Comparison of ENCODE assay signal across 17 cellular contexts in genomic region chr22:22871536-22872278, GRCh38. TPM values are rescaled to one million over a fixed set of nuclear protein-coding genes. Genes with fewer than 3 reads are reported as not detected.
A peak's percentile ranks its signal among the peaks of the same experiment; 100 is the strongest.
DNase-seq lines count a peak whose midpoint lies in the region; ATAC-seq, FAIRE-seq and TF ChIP-seq lines count a peak whose summit lies in the region.
"Had no signal": no experiment of that assay in that cellular context is flagged by ENCODE, and none has a peak within 500 bp of the region (broad histone marks: within the 10 kb centered on the region; RNA-seq: fewer than 3 reads in every experiment).

No MANE protein-coding gene starts in this region.

- H3K4me3 ChIP-seq in bronchial epithelial cell (ENCODE audit: low read depth, low read length), result no peak overlapping the region

- H3K36me3 ChIP-seq in bronchial epithelial cell (ENCODE audit: control insufficient read depth, insufficient read depth, low read length), result no peaks in the 10 kb centered on the region

- TF ChIP-seq CTCF in bronchial epithelial cell (IDR thresholded peaks at IDR 0.05; ENCODE audit: insufficient read depth, low read length, severe bottlenecking), result no peak

- peaks cover 47% of the 10 kb centered on the region for H3K27me3 Mint-ChIP-seq in activated CD4-positive, alpha-beta T cell treated with anti-CD3 and anti-CD28 coated beads, Interleukin-2, amount 10 ng/mL, durations not matched to agents 7 days and 5 days
- H3K27me3 Mint-ChIP-seq in stimulated activated memory B cell treated with anti-CD40 and anti-IgM and Interleukin-4, amounts not matched to agents 10 μg/mL and 1 μg/mL and 100 μg/mL, for 72 hours, result peaks cover 9% of the 10 kb centered on the region

- H3K27ac Mint-ChIP-seq in activated CD4-positive, alpha-beta T cell treated with anti-CD3 and anti-CD28 coated beads, Interleukin-2, amount 10 ng/mL, durations not matched to agents 7 days and 5 days, result no peak overlapping the region
- H3K27ac Mint-ChIP-seq in stimulated activated memory B cell treated with anti-CD40 and anti-IgM and Interleukin-4, amounts not matched to agents 10 μg/mL and 1 μg/mL and 100 μg/mL, for 72 hours, result no peak overlapping the region
- H3K27ac Mint-ChIP-seq: CD14-positive monocyte had no signal

- POLR2A ChIA-PET in activated CD4-positive, alpha-beta T cell treated with anti-CD3 and anti-CD28 coated beads, Interleukin-2, amount 10 ng/mL, durations not matched to agents 7 days and 5 days (lab: Charles Lee), result no interaction called here

- no peaks in the 10 kb centered on the region for H3K36me3 Mint-ChIP-seq in activated CD4-positive, alpha-beta T cell treated with anti-CD3 and anti-CD28 coated beads, Interleukin-2, amount 10 ng/mL, durations not matched to agents 7 days and 5 days (ENCODE audit: low read depth)
- H3K36me3 Mint-ChIP-seq in stimulated activated memory B cell treated with anti-CD40 and anti-IgM and Interleukin-4, amounts not matched to agents 10 μg/mL and 1 μg/mL and 100 μg/mL, for 72 hours, result no peaks in the 10 kb centered on the region
- H3K36me3 Mint-ChIP-seq: CD14-positive monocyte had no signal

- H3K4me3 Mint-ChIP-seq in activated CD4-positive, alpha-beta T cell treated with anti-CD3 and anti-CD28 coated beads, Interleukin-2, amount 10 ng/mL, durations not matched to agents 7 days and 5 days, result no peak overlapping the region
- no peak overlapping the region for H3K4me3 Mint-ChIP-seq in stimulated activated memory B cell treated with anti-CD40 and anti-IgM and Interleukin-4, amounts not matched to agents 10 μg/mL and 1 μg/mL and 100 μg/mL, for 72 hours
- H3K4me3 Mint-ChIP-seq: CD14-positive monocyte had no signal

- peak; percentile 64 for ATAC-seq in stimulated activated memory B cell treated with anti-CD40 and anti-IgM and Interleukin-4, amounts not matched to agents 10 μg/mL and 1 μg/mL and 100 μg/mL, for 72 hours
- ATAC-seq in GM18505 (IDR thresholded peaks at IDR 0.05; ENCODE audit: unreplicated experiment), result no peak
- ATAC-seq in HG03342 (IDR thresholded peaks at IDR 0.05; ENCODE audit: unreplicated experiment), result no peak
- ATAC-seq: Panc1 had no signal

- H3K9me3 Mint-ChIP-seq in activated CD4-positive, alpha-beta T cell treated with anti-CD3 and anti-CD28 coated beads, Interleukin-2, amount 10 ng/mL, durations not matched to agents 7 days and 5 days, result peaks cover 3% of the 10 kb centered on the region
- peaks cover 2% of the 10 kb centered on the region for H3K9me3 Mint-ChIP-seq in stimulated activated memory B cell treated with anti-CD40 and anti-IgM and Interleukin-4, amounts not matched to agents 10 μg/mL and 1 μg/mL and 100 μg/mL, for 72 hours

- peaks cover 2% of the 10 kb centered on the region for H3K4me1 Mint-ChIP-seq in activated CD4-positive, alpha-beta T cell treated with anti-CD3 and anti-CD28 coated beads, Interleukin-2, amount 10 ng/mL, durations not matched to agents 7 days and 5 days
- peaks cover 37% of the 10 kb centered on the region for H3K4me1 Mint-ChIP-seq in stimulated activated memory B cell treated with anti-CD40 and anti-IgM and Interleukin-4, amounts not matched to agents 10 μg/mL and 1 μg/mL and 100 μg/mL, for 72 hours

- no peak for TF ChIP-seq POLR2A in GM18505 (IDR thresholded peaks at IDR 0.05; ENCODE audit: borderline replicate concordance, extremely low read depth, insufficient read depth, insufficient read length)

- peak; percentile 43 for FAIRE-seq in bronchial epithelial cell (lab: Jason Lieb, UNC)
- FAIRE-seq: H54 had no signal

- no peaks in the 10 kb centered on the region for H3K27me3 ChIP-seq in bronchial epithelial cell (ENCODE audit: control insufficient read depth, insufficient read depth, low read length)

- peak; percentile 3 for DNase-seq in activated CD4-positive, alpha-beta T cell treated with anti-CD3 and anti-CD28 coated beads, Interleukin-2, amount 10 ng/mL, durations not matched to agents 7 days and 5 days
- DNase-seq in activated CD4-positive, alpha-beta T cell treated with anti-CD3 and anti-CD28 coated beads for 4 hours, result no peak
- DNase-seq in MV-4-11 (lab: John Stamatoyannopoulos, UW), result peak; percentile 70
- DNase-seq in bronchial epithelial cell (ENCODE audit: low read depth), result no peak
- no peak for DNase-seq in NCI-H524 (lab: John Stamatoyannopoulos, UW)
- DNase-seq: COR-L47, NCI-H146, NCI-H226, SHP77 had no signal

- CTCF ChIA-PET in activated CD4-positive, alpha-beta T cell treated with anti-CD3 and anti-CD28 coated beads, Interleukin-2, amount 10 ng/mL, durations not matched to agents 7 days and 5 days (lab: Charles Lee), result interaction anchor here (1.0 to 1.4 kb wide), 2 partner anchors 23 to 25 kb away, joined by 3 to 4 read pairs; no protein-coding TSS in a partner anchor

RNA-seq across cellular contexts. Expression of gene IGLL5, which starts 15.9 kb away (rescaled TPM):
- total RNA-seq in activated CD4-positive, alpha-beta T cell treated with anti-CD3 and anti-CD28 coated beads, Interleukin-2, amount 10 ng/mL, durations not matched to agents 7 days and 5 days, result not detected
- total RNA-seq in bronchial epithelial cell, result not detected in 2 replicates
- total RNA-seq: A172, LHCN-M2 had no signal

Comparison
In these comparisons a context has a peak if more than half of its experiments do, and no peak if none do; other contexts are left out.
1. DNase-seq: peak in activated CD4-positive, alpha-beta T cell treated with anti-CD3 and anti-CD28 coated beads, Interleukin-2, amount 10 ng/mL, durations not matched to agents 7 days and 5 days (single experiment) and MV-4-11 (single experiment); none in activated CD4-positive, alpha-beta T cell treated with anti-CD3 and anti-CD28 coated beads for 4 hours (0 of 2), bronchial epithelial cell (single experiment) and NCI-H524 (0 of 2).